Comparison of ENCODE assay signal across 9 cellular contexts in genomic region chr10:4704034-4704545, GRCh38.
DNase-seq lines count a peak whose midpoint lies in the region; ATAC-seq and TF ChIP-seq lines count a peak whose summit lies in the region.
"Had no signal": no experiment of that assay in that cellular context is flagged by ENCODE, and none has a peak within 500 bp of the region (broad histone marks: within the 10 kb centered on the region; RNA-seq: fewer than 3 reads in every experiment).

No MANE protein-coding gene starts in this region.

- WGBS in psoas muscle, 3 donors, result 26 to 54% (median 36%) methylated on average over 2 of the region's 2 CpGs

- peak; percentile 54 to 72 (median 65) for ATAC-seq in psoas muscle
- ATAC-seq in activated naive CD4-positive, alpha-beta T cell treated with anti-CD3 and anti-CD28 coated beads, Interleukin-2, amount 50 U/mL, for 72 hours, result no peak
- no peak for ATAC-seq in HG02884 (IDR thresholded peaks at IDR 0.05; ENCODE audit: unreplicated experiment)

- no peaks in the 10 kb centered on the region for H3K36me3 ChIP-seq in psoas muscle (ENCODE audit: insufficient read depth in 1 of 2, low read depth in 1 of 2)

- no peak for TF ChIP-seq CTCF in psoas muscle (IDR thresholded peaks at IDR 0.05)

- no peak overlapping the region for H3K4me3 ChIP-seq in psoas muscle

- DNase-seq in GM03348 (ENCODE audit: low spot score), result peak; percentile 82
- peak; percentile 35 for DNase-seq in OCI-M1 (lab: John Stamatoyannopoulos, UW)
- DNase-seq in fibroblast of gingiva (ENCODE audit: low read depth), result peak; percentile 61
- no peak for DNase-seq in psoas muscle
- DNase-seq in activated CD4-positive, alpha-beta T cell treated with anti-CD3 and anti-CD28 coated beads, Interleukin-2, amount 10 ng/mL, durations not matched to agents 24 days and 14 days, result no peak
- no peak for DNase-seq in activated naive CD4-positive, alpha-beta T cell treated with anti-CD3 and anti-CD28 coated beads, Interleukin-2, amount 50 U/mL, for 72 hours (ENCODE audit: low spot score in 2 of 2)
- no peak for DNase-seq in 8988T
- DNase-seq: NCI-H2227 treated with DMSO at 0.1 percent for 48 hours had no signal

- no peak overlapping the region for H3K27ac Mint-ChIP-seq in activated CD4-positive, alpha-beta T cell treated with anti-CD3 and anti-CD28 coated beads, Interleukin-2, amount 10 ng/mL, durations not matched to agents 24 days and 14 days
- H3K27ac Mint-ChIP-seq in activated naive CD4-positive, alpha-beta T cell treated with anti-CD3 and anti-CD28 coated beads, Interleukin-2, amount 50 U/mL, for 72 hours, result no peak overlapping the region

- H3K4me1 ChIP-seq in psoas muscle, result no peaks in the 10 kb centered on the region

- no peaks in the 10 kb centered on the region for H3K9me3 Mint-ChIP-seq in activated CD4-positive, alpha-beta T cell treated with anti-CD3 and anti-CD28 coated beads, Interleukin-2, amount 10 ng/mL, durations not matched to agents 24 days and 14 days
- H3K9me3 Mint-ChIP-seq in activated naive CD4-positive, alpha-beta T cell treated with anti-CD3 and anti-CD28 coated beads, Interleukin-2, amount 50 U/mL, for 72 hours, result peaks cover 0 to 4% of the 10 kb centered on the region in 2 donors

- peaks cover 23% of the 10 kb centered on the region for H3K27me3 Mint-ChIP-seq in activated CD4-positive, alpha-beta T cell treated with anti-CD3 and anti-CD28 coated beads, Interleukin-2, amount 10 ng/mL, durations not matched to agents 24 days and 14 days

- H3K4me3 Mint-ChIP-seq in activated CD4-positive, alpha-beta T cell treated with anti-CD3 and anti-CD28 coated beads, Interleukin-2, amount 10 ng/mL, durations not matched to agents 24 days and 14 days, result no peak overlapping the region

- intact Hi-C loops in psoas muscle (cut with DNase I), result no loop called here
- intact Hi-C loops in activated CD4-positive, alpha-beta T cell treated with anti-CD3 and anti-CD28 coated beads, Interleukin-2, amount 10 ng/mL, durations not matched to agents 24 days and 14 days (cut with micrococcal nuclease), result no loop called here

- H3K9me3 ChIP-seq in psoas muscle, result no peaks in the 10 kb centered on the region

- H3K27ac ChIP-seq in psoas muscle, result peak overlapping the region; percentile 0

- H3K27me3 ChIP-seq in psoas muscle (ENCODE audit: insufficient read depth in 3 of 3, low read length in 2 of 3), result no peaks in the 10 kb centered on the region

- no peaks in the 10 kb centered on the region for H3K4me1 Mint-ChIP-seq in activated CD4-positive, alpha-beta T cell treated with anti-CD3 and anti-CD28 coated beads, Interleukin-2, amount 10 ng/mL, durations not matched to agents 24 days and 14 days

- H3K36me3 Mint-ChIP-seq in activated CD4-positive, alpha-beta T cell treated with anti-CD3 and anti-CD28 coated beads, Interleukin-2, amount 10 ng/mL, durations not matched to agents 24 days and 14 days (ENCODE audit: low read depth), result no peaks in the 10 kb centered on the region
- no peaks in the 10 kb centered on the region for H3K36me3 Mint-ChIP-seq in activated naive CD4-positive, alpha-beta T cell treated with anti-CD3 and anti-CD28 coated beads, Interleukin-2, amount 50 U/mL, for 72 hours

Comparison
In these comparisons a context has a peak if more than half of its experiments do, and no peak if none do; other contexts are left out.
1. DNase-seq: peak in GM03348 (single experiment), OCI-M1 (single experiment) and fibroblast of gingiva (single experiment); none in psoas muscle (0 of 2), activated CD4-positive, alpha-beta T cell treated with anti-CD3 and anti-CD28 coated beads, Interleukin-2, amount 10 ng/mL, durations not matched to agents 24 days and 14 days (single experiment), activated naive CD4-positive, alpha-beta T cell treated with anti-CD3 and anti-CD28 coated beads, Interleukin-2, amount 50 U/mL, for 72 hours (0 of 2) and 8988T (single experiment).
2. ATAC-seq: peak in psoas muscle (4 of 4); none in activated naive CD4-positive, alpha-beta T cell treated with anti-CD3 and anti-CD28 coated beads, Interleukin-2, amount 50 U/mL, for 72 hours (0 of 2) and HG02884 (single experiment).